ENCODE assay signal across 8 cellular contexts in genomic region chr10:128078136-128078969, GRCh38. TPM values are rescaled to one million over a fixed set of nuclear protein-coding genes. Genes with fewer than 3 reads are reported as not detected.
DNase-seq lines count a peak whose midpoint lies in the region; ATAC-seq lines count a peak whose summit lies in the region.

No MANE protein-coding gene starts in this region.

- ATAC-seq in GM19372 (IDR thresholded peaks at IDR 0.05; ENCODE audit: low read depth, unreplicated experiment) = peak; percentile 72

- peak overlapping the region in 1 of 8 donors; percentile 32 for H3K27ac Mint-ChIP-seq in CD8-positive, alpha-beta memory T cell

- peak in 4 of 5 donors; percentile 20 to 43 (median 24) for DNase-seq in CD8-positive, alpha-beta memory T cell
- DNase-seq in LoVo (ENCODE audit: low spot score) (peak; percentile 14), foreskin melanocyte (peak; percentile 24), retina (peak; percentile 54), NCI-H1105 treated with DMSO at 0.1 percent for 48 hours (lab: John Stamatoyannopoulos, UW) (no peak), NCI-H226 (no peak)
- peak; percentile 57 for DNase-seq in activated T-cell treated with anti-CD3 and anti-CD28 coated beads, Interleukin-2, amount 50 U/mL, for 1 hour

- H3K4me1 Mint-ChIP-seq in CD8-positive, alpha-beta memory T cell = peaks cover 7 to 16% (median 8%) of the 10 kb centered on the region in 3 donors

- POLR2A ChIA-PET in CD8-positive, alpha-beta memory T cell (lab: Charles Lee) = no interaction called here

- no peak overlapping the region for H3K4me3 Mint-ChIP-seq in CD8-positive, alpha-beta memory T cell

- no peaks in the 10 kb centered on the region for H3K27me3 Mint-ChIP-seq in CD8-positive, alpha-beta memory T cell

- no peaks in the 10 kb centered on the region for H3K4me1 ChIP-seq in CD8-positive, alpha-beta memory T cell (ENCODE audit: insufficient read depth, low read length)

- H3K4me3 ChIP-seq in CD8-positive, alpha-beta memory T cell (ENCODE audit: low read length) = no peak overlapping the region

- H3K9me3 ChIP-seq in CD8-positive, alpha-beta memory T cell (ENCODE audit: low read length) = no peaks in the 10 kb centered on the region

- no peaks in the 10 kb centered on the region for H3K9me3 Mint-ChIP-seq in CD8-positive, alpha-beta memory T cell

- H3K36me3 ChIP-seq in CD8-positive, alpha-beta memory T cell (ENCODE audit: insufficient read depth, low read length) = peaks cover 61% of the 10 kb centered on the region

- H3K27ac ChIP-seq in CD8-positive, alpha-beta memory T cell (ENCODE audit: low read depth, low read length) = no peak overlapping the region

- H3K27me3 ChIP-seq in CD8-positive, alpha-beta memory T cell (ENCODE audit: insufficient read depth, low read length, poor library complexity, severe bottlenecking) = no peaks in the 10 kb centered on the region

- CTCF ChIA-PET in CD8-positive, alpha-beta memory T cell (lab: Charles Lee) = interaction anchor here (0.6 to 2.2 kb wide), 7 partner anchors 9 to 71 kb away, joined by 3 to 11 read pairs (median 3); no protein-coding TSS in a partner anchor

- peaks cover 14 to 90% (median 36%) of the 10 kb centered on the region in 3 donors for H3K36me3 Mint-ChIP-seq in CD8-positive, alpha-beta memory T cell

RNA-seq across cellular contexts. Expression of gene MKI67, which starts 47.9 kb away (rescaled TPM):
- total RNA-seq in CD8-positive, alpha-beta memory T cell = 100 to 1,000 TPM; 113 to 136 TPM
- 0.70 TPM for polyA plus RNA-seq in CD8-positive, alpha-beta memory T cell

Comparison
In these comparisons a context has a peak if more than half of its experiments do, and no peak if none do; other contexts are left out.
1. DNase-seq: peak in CD8-positive, alpha-beta memory T cell (4 of 5), LoVo (single experiment), activated T-cell treated with anti-CD3 and anti-CD28 coated beads, Interleukin-2, amount 50 U/mL, for 1 hour (single experiment), foreskin melanocyte (single experiment) and retina (single experiment); none in NCI-H1105 treated with DMSO at 0.1 percent for 48 hours (single experiment) and NCI-H226 (single experiment).